ENCODE assay signal across 8 cellular contexts in the genomic region with DNA sequence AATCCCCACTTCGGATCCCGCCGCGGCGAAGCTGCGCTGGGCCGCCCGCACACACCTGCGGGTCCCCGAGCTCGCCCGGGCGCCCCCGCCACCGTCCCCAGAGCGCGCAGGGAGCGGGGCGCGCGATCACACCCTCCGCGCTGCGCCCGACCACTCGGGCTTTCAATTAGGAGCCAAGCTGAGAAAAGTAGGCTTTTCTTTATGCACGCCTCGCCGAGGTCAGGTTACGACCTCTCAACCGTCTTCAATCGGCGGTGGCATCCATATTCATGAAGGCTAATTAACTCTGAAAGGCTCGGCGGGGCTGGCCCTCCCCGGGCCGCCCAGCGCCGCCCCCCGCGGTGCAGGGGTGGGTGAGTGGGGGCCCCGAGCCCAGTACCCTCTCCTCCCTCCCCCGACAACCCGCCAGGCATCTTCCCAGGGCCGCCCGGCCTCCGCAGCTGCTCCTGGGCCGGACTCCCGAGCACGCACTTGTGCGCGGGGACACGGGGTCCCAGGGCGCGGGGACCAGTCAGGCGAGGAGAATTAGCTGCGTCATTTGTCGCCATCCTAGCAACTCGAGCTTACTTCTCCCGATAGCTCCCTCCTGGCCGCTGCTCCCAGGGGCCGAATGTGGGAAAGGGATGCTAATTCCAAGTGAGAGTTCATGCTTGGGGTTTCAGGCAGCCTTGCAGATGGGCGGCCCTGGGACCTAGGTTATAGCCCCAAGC.
A peak's percentile ranks its signal among the peaks of the same experiment; 100 is the strongest.
DNase-seq lines count a peak whose midpoint lies in the region; ATAC-seq and TF ChIP-seq lines count a peak whose summit lies in the region.

No MANE protein-coding gene starts in this region.

- no peak for TF ChIP-seq CTCF in WERI-Rb-1 (IDR thresholded peaks at IDR 0.05; ENCODE audit: low read depth, low read length)

- peak overlapping the region; percentile 69 for H3K4me3 ChIP-seq in WERI-Rb-1 (ENCODE audit: low read depth, low read length)

- ATAC-seq in left colon (peak; percentile 73), GM19455 (IDR thresholded peaks at IDR 0.05; ENCODE audit: unreplicated experiment) (no peak)

- intact Hi-C loops in left colon (cut with DNase I, micrococcal nuclease), result loop anchor here in 1 of 2 donors (5.0 to 10.0 kb wide), 2 partner anchors 250 to 707 kb away; partner anchors contain the start of gene ZNF438

- DNase-seq in DMS79 (lab: John Stamatoyannopoulos, UW) (peak; percentile 32), HuH-7 (ENCODE audit: low spot score) (peak; percentile 48), WERI-Rb-1 (peak; percentile 78), dermis blood vessel endothelial cell (peak; percentile 87), left colon (peak; percentile 53 to 74), D341Med (ENCODE audit: low spot score) (no peak)
- DNase-seq in stimulated activated CD4-positive, alpha-beta T cell treated with anti-CD3 and anti-CD28 coated beads, Interleukin-15, amount 100 ng/mL, for 24 hours, result peak; percentile 43

- no peaks in the 10 kb centered on the region for H3K27me3 ChIP-seq in WERI-Rb-1 (ENCODE audit: insufficient read depth, low read depth, severe bottlenecking)

- H3K27ac ChIP-seq in WERI-Rb-1, result peak overlapping the region; percentile 54

- no peaks in the 10 kb centered on the region for H3K36me3 ChIP-seq in WERI-Rb-1

- H3K9me3 ChIP-seq in WERI-Rb-1 (ENCODE audit: severe bottlenecking), result no peaks in the 10 kb centered on the region
